29 cellular contexts compared by ENCODE assay signal in genomic region chr5:139374909-139375308, GRCh38. TPM values are rescaled to one million over a fixed set of nuclear protein-coding genes. Genes with fewer than 3 reads are reported as not detected.
DNase-seq lines count a peak whose midpoint lies in the region; ATAC-seq, FAIRE-seq and TF ChIP-seq lines count a peak whose summit lies in the region.
"Had no signal": no experiment of that assay in that cellular context is flagged by ENCODE, and none has a peak within 500 bp of the region (broad histone marks: within the 10 kb centered on the region; RNA-seq: fewer than 3 reads in every experiment).

No MANE protein-coding gene starts in this region.

- H3K4me3 ChIP-seq in H7 (ENCODE audit: insufficient read depth, low read depth, low read length), result no peak overlapping the region
- H3K4me3 ChIP-seq: SK-N-MC, tibial artery had no signal

- CTCF ChIA-PET in activated CD8-positive, alpha-beta T cell treated with anti-CD3 and anti-CD28 coated beads for 36 hours (lab: Charles Lee), result interaction anchor here (0.8 to 1.3 kb wide), 3 partner anchors 12 to 265 kb away, joined by 3 to 6 read pairs (median 3); no protein-coding TSS in a partner anchor
- CTCF ChIA-PET in activated CD8-positive, alpha-beta T cell treated with anti-CD3 and anti-CD28 coated beads, Interleukin-2, amount 10 ng/mL, durations not matched to agents 7 days and 5 days (lab: Charles Lee), result interaction anchor here (0.8 kb wide), 1 partner anchor 81 kb away, joined by 3 read pairs; no protein-coding TSS in a partner anchor

- peak; percentile 25 for ATAC-seq in activated CD8-positive, alpha-beta T cell treated with anti-CD3 and anti-CD28 coated beads for 36 hours
- no peak for ATAC-seq in activated CD8-positive, alpha-beta T cell treated with anti-CD3 and anti-CD28 coated beads, Interleukin-2, amount 10 ng/mL, durations not matched to agents 7 days and 5 days
- ATAC-seq: activated CD4-positive, alpha-beta T cell treated with anti-CD3 and anti-CD28 coated beads for 36 hours; naive thymus-derived CD4-positive, alpha-beta T cell; stimulated activated naive CD8-positive, alpha-beta T cell treated with anti-CD3 and anti-CD28 coated beads, Interleukin-15, Interleukin-2, amounts not matched to agents 100 U/mL and 50 U/mL, for 24 hours had no signal

- no peak for TF ChIP-seq CTCF in activated CD8-positive, alpha-beta T cell treated with anti-CD3 and anti-CD28 coated beads for 36 hours (IDR thresholded peaks at IDR 0.05)
- TF ChIP-seq CTCF in glutamatergic neuron (IDR thresholded peaks at IDR 0.05; ENCODE audit: partially characterized antibody, unreplicated experiment), result no peak
- no peak for TF ChIP-seq CTCF in D721Med (IDR thresholded peaks at IDR 0.05; ENCODE audit: insufficient read depth, missing control alignments)

- no peaks in the 10 kb centered on the region for H3K27me3 ChIP-seq in H7 (ENCODE audit: control insufficient read depth, insufficient read depth, low read length)
- H3K27me3 ChIP-seq: tibial artery had no signal

- intact Hi-C loops in activated CD8-positive, alpha-beta T cell treated with anti-CD3 and anti-CD28 coated beads for 36 hours (cut with micrococcal nuclease), result no loop called here

- FAIRE-seq in D721Med (lab: Jason Lieb, UNC), result no peak

- no peak for DNase-seq in activated CD8-positive, alpha-beta T cell treated with anti-CD3 and anti-CD28 coated beads for 36 hours
- DNase-seq in activated CD8-positive, alpha-beta T cell treated with anti-CD3 and anti-CD28 coated beads, Interleukin-2, amount 10 ng/mL, durations not matched to agents 7 days and 5 days, result no peak
- DNase-seq in H7, result peak; percentile 36
- no peak for DNase-seq in glutamatergic neuron
- peak; percentile 21 for DNase-seq in stimulated activated CD8-positive, alpha-beta memory T cell treated with anti-CD3 and anti-CD28 coated beads, Interleukin-4, amount 100 ng/mL, for 48 hours
- DNase-seq in NCI-H1694 (lab: John Stamatoyannopoulos, UW), result no peak
- no peak for DNase-seq in D721Med (ENCODE audit: insufficient read length, low spot score)
- DNase-seq in medulla oblongata (ENCODE audit: extremely low spot score), result no peak
- DNase-seq: 8988T; activated CD4-positive, alpha-beta T cell treated with anti-CD3 and anti-CD28 coated beads for 36 hours; CD8-positive, alpha-beta memory T cell; effector CD8-positive, alpha-beta T cell; erythroblast; foreskin fibroblast; GF-D8; H9; NCI-H1092 treated with DMSO at 0.1 percent for 48 hours; NCI-H2029; NCI-H2227 treated with DMSO at 0.1 percent for 48 hours; NCI-H69; RPMI8226; stimulated activated CD4-positive, alpha-beta T cell treated with anti-CD3 and anti-CD28 coated beads, Interleukin-12 subunit alpha, Interleukin-12 subunit beta, amount 100 ng/mL, for 4 hours; stimulated activated CD4-positive, alpha-beta T cell treated with anti-CD3 and anti-CD28 coated beads, Interleukin-4, amount 100 ng/mL, for 24 hours; stimulated activated naive CD8-positive, alpha-beta T cell treated with anti-CD3 and anti-CD28 coated beads, Interleukin-15, Interleukin-2, amounts not matched to agents 100 U/mL and 50 U/mL, for 24 hours; T-helper 2 cell; tibial artery had no signal

- H3K9me3 Mint-ChIP-seq in activated CD8-positive, alpha-beta T cell treated with anti-CD3 and anti-CD28 coated beads for 36 hours, result no peaks in the 10 kb centered on the region
- H3K9me3 Mint-ChIP-seq in activated CD8-positive, alpha-beta T cell treated with anti-CD3 and anti-CD28 coated beads, Interleukin-2, amount 10 ng/mL, durations not matched to agents 7 days and 5 days (ENCODE audit: insufficient read depth), result no peaks in the 10 kb centered on the region
- H3K9me3 Mint-ChIP-seq in glutamatergic neuron (ENCODE audit: unreplicated experiment), result peaks cover 4% of the 10 kb centered on the region
- H3K9me3 Mint-ChIP-seq: CD8-positive, alpha-beta memory T cell; H9; naive thymus-derived CD4-positive, alpha-beta T cell had no signal

- POLR2A ChIA-PET in activated CD8-positive, alpha-beta T cell treated with anti-CD3 and anti-CD28 coated beads for 36 hours (lab: Charles Lee), result interaction anchor here (0.8 to 1.2 kb wide), 2 partner anchors 10 to 13 kb away, joined by 3 read pairs; no protein-coding TSS in a partner anchor
- POLR2A ChIA-PET in activated CD8-positive, alpha-beta T cell treated with anti-CD3 and anti-CD28 coated beads, Interleukin-2, amount 10 ng/mL, durations not matched to agents 7 days and 5 days (lab: Charles Lee), result interaction anchor here (1.7 kb wide), 1 partner anchor 16 kb away, joined by 5 read pairs; no protein-coding TSS in a partner anchor

- no peaks in the 10 kb centered on the region for H3K27me3 Mint-ChIP-seq in activated CD8-positive, alpha-beta T cell treated with anti-CD3 and anti-CD28 coated beads for 36 hours
- no peaks in the 10 kb centered on the region for H3K27me3 Mint-ChIP-seq in activated CD8-positive, alpha-beta T cell treated with anti-CD3 and anti-CD28 coated beads, Interleukin-2, amount 10 ng/mL, durations not matched to agents 7 days and 5 days (ENCODE audit: low read depth)
- H3K27me3 Mint-ChIP-seq in glutamatergic neuron (ENCODE audit: unreplicated experiment), result peaks cover under 1% of the 10 kb centered on the region
- H3K27me3 Mint-ChIP-seq: activated CD4-positive, alpha-beta T cell treated with anti-CD3 and anti-CD28 coated beads for 36 hours; CD8-positive, alpha-beta memory T cell; naive thymus-derived CD4-positive, alpha-beta T cell had no signal

- peaks cover 5% of the 10 kb centered on the region for H3K36me3 ChIP-seq in H7 (replicated peaks; ENCODE audit: control insufficient read depth, insufficient read depth, low read length)

- peaks cover 14% of the 10 kb centered on the region for H3K4me1 Mint-ChIP-seq in activated CD8-positive, alpha-beta T cell treated with anti-CD3 and anti-CD28 coated beads for 36 hours (ENCODE audit: low read depth)
- H3K4me1 Mint-ChIP-seq in activated CD8-positive, alpha-beta T cell treated with anti-CD3 and anti-CD28 coated beads, Interleukin-2, amount 10 ng/mL, durations not matched to agents 7 days and 5 days (ENCODE audit: low read depth), result peaks cover 26% of the 10 kb centered on the region
- H3K4me1 Mint-ChIP-seq in glutamatergic neuron (ENCODE audit: low read depth, unreplicated experiment), result no peaks in the 10 kb centered on the region

- H3K27ac Mint-ChIP-seq in activated CD8-positive, alpha-beta T cell treated with anti-CD3 and anti-CD28 coated beads for 36 hours, result no peak overlapping the region
- H3K27ac Mint-ChIP-seq in activated CD8-positive, alpha-beta T cell treated with anti-CD3 and anti-CD28 coated beads, Interleukin-2, amount 10 ng/mL, durations not matched to agents 7 days and 5 days, result no peak overlapping the region
- peak overlapping the region; percentile 38 for H3K27ac Mint-ChIP-seq in glutamatergic neuron (ENCODE audit: unreplicated experiment)
- H3K27ac Mint-ChIP-seq: activated CD4-positive, alpha-beta T cell treated with anti-CD3 and anti-CD28 coated beads for 36 hours had no signal

- no peak overlapping the region for H3K4me3 Mint-ChIP-seq in activated CD8-positive, alpha-beta T cell treated with anti-CD3 and anti-CD28 coated beads for 36 hours
- no peak overlapping the region for H3K4me3 Mint-ChIP-seq in activated CD8-positive, alpha-beta T cell treated with anti-CD3 and anti-CD28 coated beads, Interleukin-2, amount 10 ng/mL, durations not matched to agents 7 days and 5 days
- H3K4me3 Mint-ChIP-seq in glutamatergic neuron (ENCODE audit: unreplicated experiment), result no peak overlapping the region
- H3K4me3 Mint-ChIP-seq: activated CD4-positive, alpha-beta T cell treated with anti-CD3 and anti-CD28 coated beads for 36 hours; CD8-positive, alpha-beta memory T cell; H9; naive thymus-derived CD4-positive, alpha-beta T cell had no signal

- H3K36me3 Mint-ChIP-seq in activated CD8-positive, alpha-beta T cell treated with anti-CD3 and anti-CD28 coated beads for 36 hours (ENCODE audit: low read depth), result peaks cover 8% of the 10 kb centered on the region
- H3K36me3 Mint-ChIP-seq in activated CD8-positive, alpha-beta T cell treated with anti-CD3 and anti-CD28 coated beads, Interleukin-2, amount 10 ng/mL, durations not matched to agents 7 days and 5 days (ENCODE audit: low read depth), result peaks cover 23% of the 10 kb centered on the region
- no peaks in the 10 kb centered on the region for H3K36me3 Mint-ChIP-seq in glutamatergic neuron (ENCODE audit: unreplicated experiment)

RNA-seq across cellular contexts. Expression of gene SLC23A1, which starts 8.2 kb away (rescaled TPM):
- under 1 TPM; 0.63 to 0.89 TPM for total RNA-seq in activated CD8-positive, alpha-beta T cell treated with anti-CD3 and anti-CD28 coated beads for 36 hours
- 1 to 10 TPM; 1.2 to 1.5 TPM for total RNA-seq in activated CD8-positive, alpha-beta T cell treated with anti-CD3 and anti-CD28 coated beads, Interleukin-2, amount 10 ng/mL, durations not matched to agents 7 days and 5 days
- total RNA-seq in H7 (2014; rRNA removed; shearing (Covaris generic)), result not detected in 2 replicates
- not detected for total RNA-seq in glutamatergic neuron (ENCODE audit: unreplicated experiment)
- total RNA-seq: H9, omental fat pad had no signal

RNA-seq across cellular contexts. Expression of gene MZB1, which starts 14.8 kb away (rescaled TPM):
- total RNA-seq in activated CD8-positive, alpha-beta T cell treated with anti-CD3 and anti-CD28 coated beads for 36 hours, result 10 to 100 TPM; 14.4 to 14.5 TPM
- 10 to 100 TPM; 19.0 to 19.9 TPM for total RNA-seq in activated CD8-positive, alpha-beta T cell treated with anti-CD3 and anti-CD28 coated beads, Interleukin-2, amount 10 ng/mL, durations not matched to agents 7 days and 5 days
- 0.18 TPM in 1 of 2 replicates, not detected in the other for total RNA-seq in H7 (2014; rRNA removed; shearing (Covaris generic))
- not detected for total RNA-seq in glutamatergic neuron (ENCODE audit: unreplicated experiment)

RNA-seq across cellular contexts. Expression of gene PROB1, which starts 20.0 kb away (rescaled TPM):
- 1 to 10 TPM; 3.9 to 4.1 TPM for total RNA-seq in activated CD8-positive, alpha-beta T cell treated with anti-CD3 and anti-CD28 coated beads for 36 hours
- 1 to 10 TPM; 5.2 to 6.2 TPM for total RNA-seq in activated CD8-positive, alpha-beta T cell treated with anti-CD3 and anti-CD28 coated beads, Interleukin-2, amount 10 ng/mL, durations not matched to agents 7 days and 5 days
- total RNA-seq in H7 (2014; rRNA removed; shearing (Covaris generic)), result 1.4 and 1.7 TPM in 2 replicates
- 1.3 TPM for total RNA-seq in glutamatergic neuron (ENCODE audit: unreplicated experiment)

RNA-seq across cellular contexts. Expression of gene SPATA24, which starts 29.0 kb away (rescaled TPM):
- 1 to 10 TPM; 4.3 to 4.4 TPM for total RNA-seq in activated CD8-positive, alpha-beta T cell treated with anti-CD3 and anti-CD28 coated beads for 36 hours
- 1 to 10 TPM; 3.8 to 4.0 TPM for total RNA-seq in activated CD8-positive, alpha-beta T cell treated with anti-CD3 and anti-CD28 coated beads, Interleukin-2, amount 10 ng/mL, durations not matched to agents 7 days and 5 days
- 7.7 and 8.6 TPM in 2 replicates for total RNA-seq in H7 (2014; rRNA removed; shearing (Covaris generic))
- 6.2 TPM for total RNA-seq in glutamatergic neuron (ENCODE audit: unreplicated experiment)

RNA-seq across cellular contexts. Expression of gene PAIP2, which starts 33.3 kb away (rescaled TPM):
- total RNA-seq in activated CD8-positive, alpha-beta T cell treated with anti-CD3 and anti-CD28 coated beads for 36 hours, result 100 to 1,000 TPM; 110 to 113 TPM
- 10 to 100 TPM; 90.7 to 93.5 TPM for total RNA-seq in activated CD8-positive, alpha-beta T cell treated with anti-CD3 and anti-CD28 coated beads, Interleukin-2, amount 10 ng/mL, durations not matched to agents 7 days and 5 days
- 50.9 and 57.0 TPM in 2 replicates for total RNA-seq in H7 (2014; rRNA removed; shearing (Covaris generic))
- 128 TPM for total RNA-seq in glutamatergic neuron (ENCODE audit: unreplicated experiment)

Comparison
In these comparisons a context has a peak if more than half of its experiments do, and no peak if none do; other contexts are left out.
1. DNase-seq: peak in H7 (single experiment) and stimulated activated CD8-positive, alpha-beta memory T cell treated with anti-CD3 and anti-CD28 coated beads, Interleukin-4, amount 100 ng/mL, for 48 hours (single experiment); none in activated CD8-positive, alpha-beta T cell treated with anti-CD3 and anti-CD28 coated beads for 36 hours (single experiment), activated CD8-positive, alpha-beta T cell treated with anti-CD3 and anti-CD28 coated beads, Interleukin-2, amount 10 ng/mL, durations not matched to agents 7 days and 5 days (single experiment), glutamatergic neuron (single experiment), NCI-H1694 (single experiment), D721Med (single experiment) and medulla oblongata (single experiment).
2. RNA of gene MZB1, which starts 14.8 kb away (total RNA-seq): 19.0 to 19.9 TPM in activated CD8-positive, alpha-beta T cell treated with anti-CD3 and anti-CD28 coated beads, Interleukin-2, amount 10 ng/mL, durations not matched to agents 7 days and 5 days and 14.4 to 14.5 TPM in activated CD8-positive, alpha-beta T cell treated with anti-CD3 and anti-CD28 coated beads for 36 hours; not detected in glutamatergic neuron (single experiment) and 0.18 TPM in H7; every median in the first group is over 10 times any median in the second.